Comparison of ENCODE assay signal across 8 cellular contexts in genomic region chr4:89837385-89837995, GRCh38. TPM values are rescaled to one million over a fixed set of nuclear protein-coding genes. Genes with fewer than 3 reads are reported as not detected.
A peak's percentile ranks its signal among the peaks of the same experiment; 100 is the strongest.
DNase-seq lines count a peak whose midpoint lies in the region; FAIRE-seq and TF ChIP-seq lines count a peak whose summit lies in the region.

No MANE protein-coding gene starts in this region.

- peaks cover 5 to 15% of the 10 kb centered on the region in 2 donors for H3K27me3 ChIP-seq in esophagus (ENCODE audit: control insufficient read depth in 1 of 2, insufficient read depth in 2 of 2, low read length in 2 of 2)
- peaks cover 41% of the 10 kb centered on the region for H3K27me3 ChIP-seq in mononuclear cell (ENCODE audit: insufficient read depth, low read length)

- peaks cover 22% of the 10 kb centered on the region for H3K4me1 Mint-ChIP-seq in activated CD4-positive, alpha-beta memory T cell treated with anti-CD3 and anti-CD28 coated beads for 36 hours (ENCODE audit: low read depth)
- H3K4me1 Mint-ChIP-seq in type B pancreatic cell (ENCODE audit: unreplicated experiment): peaks cover 17% of the 10 kb centered on the region

- H3K9me3 ChIP-seq in esophagus (ENCODE audit: control insufficient read depth in 2 of 2, insufficient read depth in 1 of 2, low read depth in 1 of 2, low read length in 1 of 2): no peaks in the 10 kb centered on the region
- H3K9me3 ChIP-seq in mononuclear cell (ENCODE audit: low read depth, low read length): no peaks in the 10 kb centered on the region

- H3K27me3 Mint-ChIP-seq in activated CD4-positive, alpha-beta memory T cell treated with anti-CD3 and anti-CD28 coated beads for 36 hours: peaks cover 46% of the 10 kb centered on the region
- H3K27me3 Mint-ChIP-seq in type B pancreatic cell: peaks cover 43% of the 10 kb centered on the region

- no peak for FAIRE-seq in urothelium cell line (lab: Jason Lieb, UNC)

- peak overlapping the region in 1 of 2 donors; percentile 58 for H3K27ac ChIP-seq in esophagus (ENCODE audit: low read depth in 2 of 2, low read length in 1 of 2)

- H3K9me3 Mint-ChIP-seq in activated CD4-positive, alpha-beta memory T cell treated with anti-CD3 and anti-CD28 coated beads for 36 hours: no peaks in the 10 kb centered on the region
- no peaks in the 10 kb centered on the region for H3K9me3 Mint-ChIP-seq in type B pancreatic cell

- intact Hi-C loops in activated CD4-positive, alpha-beta memory T cell treated with anti-CD3 and anti-CD28 coated beads for 36 hours (cut with micrococcal nuclease): loop anchor here (2.0 to 10.0 kb wide), 5 partner anchors 31 to 725 kb away; partner anchors contain the start of gene TIGD2

- in situ Hi-C loops in KBM-7 (cut with MboI; ENCODE audit: low pct_unique_long_range_greater_than_20kb, low sequenced_read_pairs): no loop called here

- 1% methylated on average over 30 of the region's 30 CpGs for WGBS in esophagus, 2 donors

- H3K4me3 ChIP-seq in esophagus (ENCODE audit: low read depth in 1 of 2, low read length in 2 of 2) (peak overlapping the region; percentile 43 to 52), mononuclear cell (ENCODE audit: low read length) (peak overlapping the region; percentile 44)

- no peak overlapping the region for H3K27ac Mint-ChIP-seq in activated CD4-positive, alpha-beta memory T cell treated with anti-CD3 and anti-CD28 coated beads for 36 hours
- H3K27ac Mint-ChIP-seq in type B pancreatic cell: peak overlapping the region; percentile 75

- DNase-seq in NCI-H748 (lab: John Stamatoyannopoulos, UW; ENCODE audit: unreplicated experiment): peak; percentile 38
- no peak for DNase-seq in NCI-H748 treated with DMSO at 0.1 percent for 48 hours (lab: John Stamatoyannopoulos, UW)
- peak; percentile 43 for DNase-seq in KBM-7
- DNase-seq in activated CD4-positive, alpha-beta memory T cell treated with anti-CD3 and anti-CD28 coated beads for 36 hours: peak; percentile 52
- DNase-seq in type B pancreatic cell (ENCODE audit: extremely low spot score, unreplicated experiment): peak; percentile 74
- no peak for DNase-seq in urothelium cell line (ENCODE audit: low spot score)

- no peaks in the 10 kb centered on the region for H3K36me3 Mint-ChIP-seq in activated CD4-positive, alpha-beta memory T cell treated with anti-CD3 and anti-CD28 coated beads for 36 hours
- peaks cover 6% of the 10 kb centered on the region for H3K36me3 Mint-ChIP-seq in type B pancreatic cell

- POLR2A ChIA-PET in activated CD4-positive, alpha-beta memory T cell treated with anti-CD3 and anti-CD28 coated beads for 36 hours (lab: Charles Lee): no interaction called here

- TF ChIP-seq CTCF in type B pancreatic cell (conservative IDR thresholded peaks at IDR 0.05): peak; percentile 35

- H3K36me3 ChIP-seq in esophagus (ENCODE audit: control insufficient read depth in 2 of 2, insufficient read depth in 2 of 2, low read length in 1 of 2): no peaks in the 10 kb centered on the region

- H3K4me3 Mint-ChIP-seq in activated CD4-positive, alpha-beta memory T cell treated with anti-CD3 and anti-CD28 coated beads for 36 hours: peak overlapping the region; percentile 74
- peak overlapping the region; percentile 96 for H3K4me3 Mint-ChIP-seq in type B pancreatic cell

- H3K4me1 ChIP-seq in esophagus (ENCODE audit: control insufficient read depth in 2 of 2, insufficient read depth in 2 of 2, low read length in 1 of 2) (peaks cover 0 to 7% of the 10 kb centered on the region in 2 donors), mononuclear cell (ENCODE audit: insufficient read depth, low read length) (peaks cover 22% of the 10 kb centered on the region)

- CTCF ChIA-PET in activated CD4-positive, alpha-beta memory T cell treated with anti-CD3 and anti-CD28 coated beads for 36 hours (lab: Charles Lee): interaction anchor here (0.7 kb wide), 1 partner anchor 557 kb away, joined by 3 read pairs; no protein-coding TSS in a partner anchor

RNA-seq across cellular contexts. Expression of gene SNCA, which starts 0.5 kb away (rescaled TPM):
- total RNA-seq in activated CD4-positive, alpha-beta memory T cell treated with anti-CD3 and anti-CD28 coated beads for 36 hours: 1 to 10 TPM; 2.0 to 2.5 TPM
- 1 to 10 TPM; 2.0 to 7.4 TPM for polyA plus RNA-seq in esophagus
- total RNA-seq in mononuclear cell: 15.1 TPM
- total RNA-seq in type B pancreatic cell (ENCODE audit: low replicate concordance): 10.3 and 16.6 TPM in 2 replicates

RNA-seq across cellular contexts. Expression of gene MMRN1, which starts 57.2 kb away (rescaled TPM):
- total RNA-seq in activated CD4-positive, alpha-beta memory T cell treated with anti-CD3 and anti-CD28 coated beads for 36 hours: under 1 TPM in 1 of 2 experiments, not detected in 1; 0.10 TPM
- polyA plus RNA-seq in esophagus: 1 to 10 TPM in 1 of 2 donors, under 1 TPM in 1; 0.79 to 6.5 TPM
- total RNA-seq in mononuclear cell (8.1 TPM), type B pancreatic cell (ENCODE audit: low replicate concordance) (0.17 and 4.7 TPM in 2 replicates)

Comparison
In these comparisons a context has a peak if more than half of its experiments do, and no peak if none do; other contexts are left out.
1. DNase-seq: peak in NCI-H748 (single experiment), KBM-7 (single experiment), activated CD4-positive, alpha-beta memory T cell treated with anti-CD3 and anti-CD28 coated beads for 36 hours (single experiment) and type B pancreatic cell (single experiment); none in NCI-H748 treated with DMSO at 0.1 percent for 48 hours (single experiment) and urothelium cell line (single experiment).